35 cellular contexts compared by ENCODE assay signal in genomic region chr3:70352215-70352614, GRCh38. TPM values are rescaled to one million over a fixed set of nuclear protein-coding genes. Genes with fewer than 3 reads are reported as not detected.
"Had no signal": no experiment of that assay in that cellular context is flagged by ENCODE, and none has a peak within 500 bp of the region (broad histone marks: within the 10 kb centered on the region; RNA-seq: fewer than 3 reads in every experiment).

No MANE protein-coding gene starts in this region.

- DNase-seq: cortex of kidney; effector memory CD8-positive, alpha-beta T cell; foreskin fibroblast; gastrocnemius medialis; head of caudate nucleus; kidney; mesenchymal stem cell; midbrain; naive thymus-derived CD4-positive, alpha-beta T cell; stimulated activated CD4-positive, alpha-beta T cell treated with anti-CD3 and anti-CD28 coated beads, Interleukin-12 subunit alpha, Interleukin-12 subunit beta, amount 100 ng/mL, for 4 hours; stimulated activated CD4-positive, alpha-beta T cell treated with anti-CD3 and anti-CD28 coated beads, Interleukin-2, amount 100 ng/mL, for 24 hours; stimulated activated CD4-positive, alpha-beta T cell treated with anti-CD3 and anti-CD28 coated beads, Interleukin-4, amount 100 ng/mL, for 24 hours; stimulated activated naive CD4-positive, alpha-beta T cell treated with Interleukin-2 at 50 U/mL for 16 hours; stomach; tibial artery; upper lobe of right lung; uterus had no signal

- H2AFZ ChIP-seq: neural progenitor cell, parathyroid adenoma had no signal

- H3K4me1 Mint-ChIP-seq: naive thymus-derived CD4-positive, alpha-beta T cell; nephron; neural progenitor cell; stimulated activated effector memory CD8-positive, alpha-beta T cell treated with anti-CD3 and anti-CD28 coated beads, Interleukin-12 subunit alpha, Interleukin-12 subunit beta, amount 100 ng/mL, for 72 hours had no signal

- H3K79me2 ChIP-seq: parathyroid adenoma had no signal

- H3K4me1 ChIP-seq: gastrocnemius medialis, neural progenitor cell, parathyroid adenoma, stomach, upper lobe of right lung, uterus had no signal

- H3K36me3 Mint-ChIP-seq: naive thymus-derived CD4-positive, alpha-beta T cell; neural progenitor cell; stimulated activated effector memory CD8-positive, alpha-beta T cell treated with anti-CD3 and anti-CD28 coated beads, Interleukin-12 subunit alpha, Interleukin-12 subunit beta, amount 100 ng/mL, for 72 hours had no signal

- H3K27me3 Mint-ChIP-seq: effector memory CD8-positive, alpha-beta T cell had no signal

- H3K36me3 ChIP-seq: gastrocnemius medialis, stomach, tibial artery, upper lobe of right lung, uterus had no signal

- FAIRE-seq: kidney had no signal

- H3K27me3 ChIP-seq: gastrocnemius medialis, neural progenitor cell, stomach, tibial artery, upper lobe of right lung, uterus had no signal

- ATAC-seq: effector memory CD8-positive, alpha-beta T cell; esophagus mucosa; gastrocnemius medialis; left lobe of liver; naive thymus-derived CD4-positive, alpha-beta T cell; sciatic nerve; stimulated activated effector memory CD8-positive, alpha-beta T cell treated with anti-CD3 and anti-CD28 coated beads, Interleukin-12 subunit alpha, Interleukin-12 subunit beta, amount 100 ng/mL, for 72 hours; upper lobe of right lung had no signal

- H3K4me3 Mint-ChIP-seq: effector memory CD8-positive, alpha-beta T cell; naive thymus-derived CD4-positive, alpha-beta T cell; nephron; neural progenitor cell; stimulated activated effector memory CD8-positive, alpha-beta T cell treated with anti-CD3 and anti-CD28 coated beads, Interleukin-12 subunit alpha, Interleukin-12 subunit beta, amount 100 ng/mL, for 72 hours had no signal

- H3K9ac ChIP-seq: neural progenitor cell, parathyroid adenoma had no signal

- H3K27ac ChIP-seq: epithelial cell of prostate, gastrocnemius medialis, neural progenitor cell, parathyroid adenoma, stomach, tibial artery, upper lobe of right lung, uterus had no signal

- H3K27ac Mint-ChIP-seq: effector memory CD8-positive, alpha-beta T cell; naive thymus-derived CD4-positive, alpha-beta T cell; nephron; neural progenitor cell; progenitor cell of endocrine pancreas; stimulated activated effector memory CD8-positive, alpha-beta T cell treated with anti-CD3 and anti-CD28 coated beads, Interleukin-12 subunit alpha, Interleukin-12 subunit beta, amount 100 ng/mL, for 72 hours had no signal

- H3K4me2 ChIP-seq: neural progenitor cell, smooth muscle cell had no signal

- H3K9me3 ChIP-seq: gastrocnemius medialis, upper lobe of right lung, uterus had no signal

- H3K4me3 ChIP-seq: gastrocnemius medialis, lung, neural progenitor cell, smooth muscle cell, stomach, tibial artery, upper lobe of right lung, uterus had no signal

RNA-seq across cellular contexts. Expression of gene MDFIC2, which starts 39.8 kb away (rescaled TPM):
- total RNA-seq: dermis microvascular lymphatic vessel endothelial cell; esophagus mucosa; gastrocnemius medialis; glomerular endothelial cell; kidney; left lobe of liver; liver; lung; mucosa of gallbladder; naive thymus-derived CD4-positive, alpha-beta T cell; osteoblast; progenitor cell of endocrine pancreas; sciatic nerve; smooth muscle cell; stomach; subcutaneous adipose tissue; temporal lobe; upper lobe of right lung; uterus had no signal
- polyA plus RNA-seq: liver; lung; naive thymus-derived CD4-positive, alpha-beta T cell; smooth muscle cell; stomach had no signal
